14 cellular contexts compared by ENCODE assay signal in genomic region chr11:57361420-57361819, GRCh38. TPM values are rescaled to one million over a fixed set of nuclear protein-coding genes. Genes with fewer than 3 reads are reported as not detected.
"Had no signal": no experiment of that assay in that cellular context is flagged by ENCODE, and none has a peak within 500 bp of the region (broad histone marks: within the 10 kb centered on the region; RNA-seq: fewer than 3 reads in every experiment).

No MANE protein-coding gene starts in this region.

RNA-seq across cellular contexts. Expression of gene PRG3, which starts 19.5 kb away (rescaled TPM):
- total RNA-seq: activated B cell treated with CpG ODN at 0.5 μM for 24 hours; activated CD4-positive, alpha-beta memory T cell treated with anti-CD3 and anti-CD28 coated beads for 36 hours; activated CD4-positive, alpha-beta memory T cell treated with anti-CD3 and anti-CD28 coated beads, Interleukin-2, amount 10 ng/mL, durations not matched to agents 7 days and 5 days; activated CD4-positive, alpha-beta T cell treated with anti-CD3 and anti-CD28 coated beads for 36 hours; activated CD4-positive, alpha-beta T cell treated with anti-CD3 and anti-CD28 coated beads, Interleukin-2, amount 10 ng/mL, durations not matched to agents 24 days and 14 days; activated CD4-positive, alpha-beta T cell treated with anti-CD3 and anti-CD28 coated beads, Interleukin-2, amount 10 ng/mL, durations not matched to agents 7 days and 5 days; activated CD8-positive, alpha-beta memory T cell treated with anti-CD3 and anti-CD28 coated beads for 36 hours; activated CD8-positive, alpha-beta memory T cell treated with anti-CD3 and anti-CD28 coated beads, Interleukin-2, amount 10 ng/mL, durations not matched to agents 7 days and 5 days; activated CD8-positive, alpha-beta T cell treated with anti-CD3 and anti-CD28 coated beads for 36 hours; activated CD8-positive, alpha-beta T cell treated with anti-CD3 and anti-CD28 coated beads, Interleukin-2, amount 10 ng/mL, durations not matched to agents 7 days and 5 days; T-helper 1 cell treated with Interleukin-12 subunit alpha and Interleukin-12 subunit beta and Interleukin-4 antibody, amounts not matched to agents 30 ng/mL and 1 ng/mL, for 36 hours; T-helper 17 cell; T-helper 2 cell treated with Interferon-gamma antibody and Interleukin-4, amounts not matched to agents 100 ng/mL and 5 ng/mL, for 36 hours; WTC11 had no signal

RNA-seq across cellular contexts. Expression of gene P2RX3, which starts 23.3 kb away (rescaled TPM):
- total RNA-seq: activated B cell treated with CpG ODN at 0.5 μM for 24 hours; activated CD4-positive, alpha-beta memory T cell treated with anti-CD3 and anti-CD28 coated beads for 36 hours; activated CD4-positive, alpha-beta memory T cell treated with anti-CD3 and anti-CD28 coated beads, Interleukin-2, amount 10 ng/mL, durations not matched to agents 7 days and 5 days; activated CD4-positive, alpha-beta T cell treated with anti-CD3 and anti-CD28 coated beads for 36 hours; activated CD4-positive, alpha-beta T cell treated with anti-CD3 and anti-CD28 coated beads, Interleukin-2, amount 10 ng/mL, durations not matched to agents 24 days and 14 days; activated CD4-positive, alpha-beta T cell treated with anti-CD3 and anti-CD28 coated beads, Interleukin-2, amount 10 ng/mL, durations not matched to agents 7 days and 5 days; activated CD8-positive, alpha-beta memory T cell treated with anti-CD3 and anti-CD28 coated beads for 36 hours; activated CD8-positive, alpha-beta memory T cell treated with anti-CD3 and anti-CD28 coated beads, Interleukin-2, amount 10 ng/mL, durations not matched to agents 7 days and 5 days; activated CD8-positive, alpha-beta T cell treated with anti-CD3 and anti-CD28 coated beads for 36 hours; activated CD8-positive, alpha-beta T cell treated with anti-CD3 and anti-CD28 coated beads, Interleukin-2, amount 10 ng/mL, durations not matched to agents 7 days and 5 days; T-helper 1 cell treated with Interleukin-12 subunit alpha and Interleukin-12 subunit beta and Interleukin-4 antibody, amounts not matched to agents 30 ng/mL and 1 ng/mL, for 36 hours; T-helper 17 cell; T-helper 2 cell treated with Interferon-gamma antibody and Interleukin-4, amounts not matched to agents 100 ng/mL and 5 ng/mL, for 36 hours had no signal

RNA-seq across cellular contexts. Expression of gene PRG2, which starts 29.0 kb away (rescaled TPM):
- total RNA-seq: T-helper 1 cell treated with Interleukin-12 subunit alpha and Interleukin-12 subunit beta and Interleukin-4 antibody, amounts not matched to agents 30 ng/mL and 1 ng/mL, for 36 hours had no signal
